ENCODE assay signal across 8 cellular contexts in genomic region chr5:140557136-140557805, GRCh38. TPM values are rescaled to one million over a fixed set of nuclear protein-coding genes. Genes with fewer than 3 reads are reported as not detected.
A peak's percentile ranks its signal among the peaks of the same experiment; 100 is the strongest.
DNase-seq lines count a peak whose midpoint lies in the region; ATAC-seq, FAIRE-seq and TF ChIP-seq lines count a peak whose summit lies in the region.

Gene SRA1, minus strand, starts transcription at chr5:140557473. Its CDS starts 21 bp downstream, at chr5:140557452.

- TF ChIP-seq CTCF in right atrium auricular region (IDR thresholded peaks at IDR 0.05), result no peak

- peaks cover 3% of the 10 kb centered on the region for H3K36me3 Mint-ChIP-seq in T-helper 17 cell (ENCODE audit: low read depth)

- peaks cover 64% of the 10 kb centered on the region for H3K4me1 Mint-ChIP-seq in T-helper 17 cell

- FAIRE-seq in urothelium cell line (lab: Jason Lieb, UNC), result no peak

- peak within 1 kb of the TSS; percentile 82 to 85 for H3K4me3 ChIP-seq in right atrium auricular region

- H3K4me1 ChIP-seq in right atrium auricular region, result peaks cover 0 to 36% of the 10 kb centered on the region in 2 donors

- no peaks in the 10 kb centered on the region for H3K27me3 Mint-ChIP-seq in T-helper 17 cell

- H3K27ac ChIP-seq in angular gyrus (ENCODE audit: low read depth, low read length) (peak within 1 kb of the TSS; percentile 81), right atrium auricular region (peak within 1 kb of the TSS; percentile 88 to 95)

- H3K36me3 ChIP-seq in right atrium auricular region, result peaks cover 4% of the 10 kb centered on the region

- peak; percentile 88 for DNase-seq in NCI-H146 (lab: John Stamatoyannopoulos, UW)
- DNase-seq in T-helper 17 cell, result peak; percentile 63 to 75 (median 73)
- DNase-seq in right atrium auricular region (ENCODE audit: low spot score), result peak; percentile 97
- DNase-seq in pulmonary artery endothelial cell (ENCODE audit: low read depth, low spot score), result peak; percentile 65
- DNase-seq in urothelium cell line (ENCODE audit: low spot score), result peak; percentile 93

- ATAC-seq in GM18498 (IDR thresholded peaks at IDR 0.05; ENCODE audit: unreplicated experiment) (peak; percentile 96), HG02870 (IDR thresholded peaks at IDR 0.05; ENCODE audit: unreplicated experiment) (peak; percentile 86), T-helper 17 cell (peak; percentile 91)

- H3K9me3 ChIP-seq in T-helper 17 cell (ENCODE audit: control insufficient read depth, low read length, poor library complexity, severe bottlenecking) (no peaks in the 10 kb centered on the region), right atrium auricular region (no peaks in the 10 kb centered on the region)

- H3K4me3 Mint-ChIP-seq in T-helper 17 cell, result peak within 1 kb of the TSS; percentile 92

- no peaks in the 10 kb centered on the region for H3K27me3 ChIP-seq in right atrium auricular region

- peak within 1 kb of the TSS; percentile 95 for H3K27ac Mint-ChIP-seq in T-helper 17 cell

RNA-seq across cellular contexts. Expression of gene SRA1, which starts in this region (rescaled TPM):
- total RNA-seq in T-helper 17 cell (10 to 100 TPM; 29.9 to 33.2 TPM), right atrium auricular region (10 to 100 TPM; 24.6 to 27.9 TPM), pulmonary artery endothelial cell (19.7 and 28.1 TPM in 2 replicates)

Comparison
In these comparisons a context has a peak if more than half of its experiments do, and no peak if none do; other contexts are left out.
1. Peak in every context shown above with its lines: DNase-seq, ATAC-seq, H3K4me3 ChIP-seq and H3K27ac ChIP-seq.